Comparison of ENCODE assay signal across 8 cellular contexts in genomic region chr1:234722904-234723588, GRCh38.
DNase-seq lines count a peak whose midpoint lies in the region; ATAC-seq and TF ChIP-seq lines count a peak whose summit lies in the region.

No MANE protein-coding gene starts in this region.

- H3K36me3 ChIP-seq in stomach: no peaks in the 10 kb centered on the region

- DNase-seq in ELR (ENCODE audit: low read depth) (peak; percentile 94), NOMO-1 treated with DMSO at 0.1 percent for 48 hours (lab: John Stamatoyannopoulos, UW; ENCODE audit: unreplicated experiment) (peak; percentile 85), neural crest cell (ENCODE audit: low read depth, low spot score) (no peak), stomach (peak; percentile 68), KBM-7 (no peak), DMS53 (lab: John Stamatoyannopoulos, UW) (no peak)
- DNase-seq in activated T-cell treated with anti-CD3 and anti-CD28 coated beads, Interleukin-2, amount 50 U/mL, for 1 hour: peak; percentile 62

- WGBS in stomach, 5 donors: 11 to 29% (median 23%) methylated on average over 23 of the region's 23 CpGs

- peak overlapping the region; percentile 78 for H3K4me3 Mint-ChIP-seq in neural crest cell

- in situ Hi-C loops in KBM-7 (cut with MboI; ENCODE audit: low pct_unique_long_range_greater_than_20kb, low sequenced_read_pairs): loop anchor here (10.0 kb wide), 1 partner anchor 108 kb away; the partner anchor contains the start of gene IRF2BP2

- H3K27ac Mint-ChIP-seq in neural crest cell (ENCODE audit: unreplicated experiment): peak overlapping the region; percentile 99

- H3K4me3 ChIP-seq in stomach: peak overlapping the region in 1 of 4 donors; percentile 4

- H3K4me1 Mint-ChIP-seq in neural crest cell: peaks cover 98% of the 10 kb centered on the region

- no peaks in the 10 kb centered on the region for H3K36me3 Mint-ChIP-seq in neural crest cell (ENCODE audit: low read depth)

- H3K9me3 ChIP-seq in stomach: no peaks in the 10 kb centered on the region

- intact Hi-C loops in stomach (cut with DNase I; ENCODE audit: low total_unique reads): loop anchor here (10.0 kb wide), 1 partner anchor 108 kb away; the partner anchor contains the start of gene IRF2BP2

- no peaks in the 10 kb centered on the region for H3K27me3 ChIP-seq in stomach

- H3K9me3 Mint-ChIP-seq in neural crest cell: no peaks in the 10 kb centered on the region

- peaks cover 85 to 99% (median 90%) of the 10 kb centered on the region in 4 donors for H3K4me1 ChIP-seq in stomach

- no peak for TF ChIP-seq EP300 in stomach (IDR thresholded peaks at IDR 0.05)

- TF ChIP-seq CTCF in neural crest cell (conservative IDR thresholded peaks at IDR 0.05) (no peak), stomach (IDR thresholded peaks at IDR 0.05) (no peak)

- H3K27ac ChIP-seq in stomach: peak overlapping the region; percentile 97 to 99 (median 98)

- TF ChIP-seq POLR2A in stomach (IDR thresholded peaks at IDR 0.05): no peak

- H3K27me3 Mint-ChIP-seq in neural crest cell (ENCODE audit: low read depth): no peaks in the 10 kb centered on the region

- ATAC-seq in esophagus mucosa: peak; percentile 73

Comparison
In these comparisons a context has a peak if more than half of its experiments do, and no peak if none do; other contexts are left out.
1. DNase-seq: peak in ELR (single experiment), NOMO-1 treated with DMSO at 0.1 percent for 48 hours (single experiment), activated T-cell treated with anti-CD3 and anti-CD28 coated beads, Interleukin-2, amount 50 U/mL, for 1 hour (single experiment) and stomach (single experiment); none in neural crest cell (single experiment), KBM-7 (single experiment) and DMS53 (single experiment).